Comparison of ENCODE assay signal across 10 cellular contexts in the genomic region with DNA sequence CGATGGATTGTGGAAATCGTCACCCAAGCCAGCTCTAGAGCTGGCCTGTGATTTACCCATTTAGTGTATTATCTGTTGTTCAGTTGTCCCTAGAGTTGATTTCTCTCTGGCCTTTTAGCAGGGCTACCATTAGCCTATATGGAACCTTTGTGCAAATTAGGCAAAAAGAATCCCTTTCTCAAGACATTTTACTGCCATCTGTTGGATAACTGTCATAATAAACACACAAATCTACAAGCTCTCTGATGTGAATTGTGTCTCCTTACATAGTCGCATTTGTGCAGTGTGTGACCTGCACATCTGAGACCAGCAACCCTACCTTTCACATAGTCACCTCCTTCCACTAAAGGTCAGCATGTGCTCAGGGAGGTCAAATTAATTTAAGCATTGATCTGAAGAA. TPM values are rescaled to one million over a fixed set of nuclear protein-coding genes. Genes with fewer than 3 reads are reported as not detected.
A peak's percentile ranks its signal among the peaks of the same experiment; 100 is the strongest.
DNase-seq lines count a peak whose midpoint lies in the region; ATAC-seq and TF ChIP-seq lines count a peak whose summit lies in the region.
"Had no signal": no experiment of that assay in that cellular context is flagged by ENCODE, and none has a peak within 500 bp of the region (broad histone marks: within the 10 kb centered on the region; RNA-seq: fewer than 3 reads in every experiment).

No MANE protein-coding gene starts in this region.

- ATAC-seq in left ventricle myocardium superior (no peak), GM21576 (IDR thresholded peaks at IDR 0.05; ENCODE audit: unreplicated experiment) (no peak)

- intact Hi-C loops in left ventricle myocardium superior (cut with micrococcal nuclease), result no loop called here

- peak; percentile 11 for TF ChIP-seq CTCF in astrocyte of the spinal cord (IDR thresholded peaks at IDR 0.05; ENCODE audit: low read depth, low read length)

- no peak overlapping the region for H3K4me3 ChIP-seq in astrocyte of the spinal cord (ENCODE audit: low read depth, low read length)
- H3K4me3 ChIP-seq: upper lobe of left lung had no signal

- in situ Hi-C loops in astrocyte of the spinal cord (cut with HindIII; ENCODE audit: low sequenced_read_pairs), result no loop called here

- DNase-seq in NCI-H748 (lab: John Stamatoyannopoulos, UW; ENCODE audit: unreplicated experiment) (peak; percentile 31), NCI-H748 treated with DMSO at 0.1 percent for 48 hours (lab: John Stamatoyannopoulos, UW) (no peak), NCI-H1694 treated with DMSO at 0.1 percent for 48 hours (lab: John Stamatoyannopoulos, UW) (peak; percentile 38), astrocyte of the spinal cord (ENCODE audit: low read depth, low spot score) (peak; percentile 5), putamen (ENCODE audit: low spot score) (peak; percentile 11), T-helper 9 cell (no peak), left ventricle myocardium superior (no peak)

RNA-seq across cellular contexts. Expression of gene LOXHD1, which starts 34.0 kb away (rescaled TPM):
- total RNA-seq in left ventricle myocardium superior, result 0.74 TPM
- total RNA-seq: natural killer cell treated with Interleukin-12 subunit alpha and Interleukin-12 subunit beta and Interleukin-15 and Interleukin-18, amount 100 ng/mL, for 72 hours had no signal

Comparison
In these comparisons a context has a peak if more than half of its experiments do, and no peak if none do; other contexts are left out.
1. DNase-seq: peak in NCI-H748 (single experiment), NCI-H1694 treated with DMSO at 0.1 percent for 48 hours (single experiment), astrocyte of the spinal cord (single experiment) and putamen (single experiment); none in NCI-H748 treated with DMSO at 0.1 percent for 48 hours (single experiment), T-helper 9 cell (single experiment) and left ventricle myocardium superior (single experiment).